In the genomic region with DNA sequence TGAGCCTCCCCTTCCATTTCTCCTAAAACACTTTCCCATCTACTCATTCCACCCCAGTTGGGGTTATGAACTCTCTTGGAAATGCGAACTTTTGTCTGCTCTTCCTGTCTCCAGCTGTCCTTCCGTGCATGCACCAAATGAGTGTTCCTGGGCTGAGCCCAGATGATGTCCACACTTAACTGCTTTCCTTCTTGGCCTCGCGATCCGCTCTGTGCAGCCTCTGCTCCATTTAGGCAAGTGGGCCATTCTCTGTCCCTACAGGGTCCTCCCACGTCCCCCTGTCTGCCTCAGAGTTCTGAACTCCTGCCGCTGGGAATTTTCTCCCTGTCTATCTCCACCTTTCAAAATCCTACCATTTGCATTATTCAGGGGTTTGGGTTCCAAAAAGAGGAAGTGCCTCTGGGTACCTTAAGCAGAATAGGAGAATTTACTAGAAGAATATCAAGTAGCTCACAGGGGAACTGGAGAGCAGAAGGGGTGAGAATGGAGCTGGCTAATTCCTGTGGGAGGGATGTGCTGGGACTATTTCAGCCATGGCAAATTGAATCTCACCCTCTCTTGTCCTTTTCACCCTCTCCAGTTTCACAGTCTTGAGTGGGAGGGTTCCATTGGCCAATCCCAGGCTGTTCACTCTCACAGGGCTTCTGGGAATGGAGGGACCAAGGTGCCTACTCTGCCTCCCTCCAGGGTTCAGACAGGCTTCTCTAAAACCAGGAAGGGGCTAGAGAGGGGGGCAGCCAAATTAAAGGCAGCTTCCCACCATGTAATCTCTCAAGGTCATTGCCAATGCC, we compare ENCODE assay signal across 12 cellular contexts. TPM values are rescaled to one million over a fixed set of nuclear protein-coding genes. Genes with fewer than 3 reads are reported as not detected.
A peak's percentile ranks its signal among the peaks of the same experiment; 100 is the strongest.
DNase-seq lines count a peak whose midpoint lies in the region; ATAC-seq and TF ChIP-seq lines count a peak whose summit lies in the region.
"Had no signal": no experiment of that assay in that cellular context is flagged by ENCODE, and none has a peak within 500 bp of the region (broad histone marks: within the 10 kb centered on the region; RNA-seq: fewer than 3 reads in every experiment).

No MANE protein-coding gene starts in this region.

- no peaks in the 10 kb centered on the region for H3K27me3 ChIP-seq in CD8-positive, alpha-beta T cell (ENCODE audit: insufficient read depth, low read length)
- H3K27me3 ChIP-seq: esophagus squamous epithelium, tibial nerve had no signal

- H3K9me3 Mint-ChIP-seq in CD8-positive, alpha-beta T cell = no peaks in the 10 kb centered on the region
- H3K9me3 Mint-ChIP-seq in activated B cell treated with CpG ODN at 0.5 μM for 24 hours = peaks cover 4% of the 10 kb centered on the region

- POLR2A ChIA-PET in CD8-positive, alpha-beta T cell (lab: Charles Lee) = interaction anchor here (0.6 to 1.1 kb wide), 4 partner anchors 15 to 347 kb away, joined by 3 read pairs; no protein-coding TSS in a partner anchor
- POLR2A ChIA-PET in activated B cell treated with CpG ODN at 0.5 μM for 24 hours (lab: Charles Lee) = interaction anchor here (0.6 kb wide), 1 partner anchor 364 kb away, joined by 3 read pairs; no protein-coding TSS in a partner anchor

- no peaks in the 10 kb centered on the region for H3K27me3 Mint-ChIP-seq in CD8-positive, alpha-beta T cell (ENCODE audit: low read depth)
- H3K27me3 Mint-ChIP-seq in activated B cell treated with CpG ODN at 0.5 μM for 24 hours = no peaks in the 10 kb centered on the region

- peak overlapping the region; percentile 95 for H3K27ac Mint-ChIP-seq in CD8-positive, alpha-beta T cell
- peak overlapping the region; percentile 54 for H3K27ac Mint-ChIP-seq in activated B cell treated with CpG ODN at 0.5 μM for 24 hours

- CTCF ChIA-PET in CD8-positive, alpha-beta T cell (lab: Charles Lee) = interaction anchor here (1.3 kb wide), 1 partner anchor 23 kb away, joined by 4 read pairs; no protein-coding TSS in a partner anchor
- CTCF ChIA-PET in activated B cell treated with CpG ODN at 0.5 μM for 24 hours (lab: Charles Lee) = no interaction called here

- peak overlapping the region; percentile 63 for H3K27ac ChIP-seq in CD8-positive, alpha-beta T cell (ENCODE audit: low read depth, low read length)
- H3K27ac ChIP-seq: tibial nerve had no signal

- H3K36me3 Mint-ChIP-seq in CD8-positive, alpha-beta T cell = peaks cover 5% of the 10 kb centered on the region
- H3K36me3 Mint-ChIP-seq in activated B cell treated with CpG ODN at 0.5 μM for 24 hours (ENCODE audit: low read depth) = no peaks in the 10 kb centered on the region

- H3K4me1 Mint-ChIP-seq in CD8-positive, alpha-beta T cell (ENCODE audit: low read depth) = peaks cover 78% of the 10 kb centered on the region
- H3K4me1 Mint-ChIP-seq in activated B cell treated with CpG ODN at 0.5 μM for 24 hours = peaks cover 59% of the 10 kb centered on the region

- DNase-seq in NOMO-1 (lab: John Stamatoyannopoulos, UW; ENCODE audit: unreplicated experiment in 2 of 2) (peak; percentile 20 to 25), NOMO-1 treated with dmso at 0.1 percent for 144 hours (lab: John Stamatoyannopoulos, UW; ENCODE audit: unreplicated experiment) (no peak), activated B cell treated with CpG ODN at 0.5 μM for 24 hours (no peak), left kidney (ENCODE audit: low read depth, low spot score) (peak; percentile 67), left colon (no peak)
- DNase-seq in CD8-positive, alpha-beta T cell = peak in 1 of 7 experiments; percentile 38
- DNase-seq: esophagus squamous epithelium, NCI-H2171 treated with DMSO at 0.1 percent for 48 hours had no signal

- no peaks in the 10 kb centered on the region for H3K9me3 ChIP-seq in CD8-positive, alpha-beta T cell (ENCODE audit: low read length)
- H3K9me3 ChIP-seq: esophagus squamous epithelium, tibial nerve had no signal

- peaks cover 53% of the 10 kb centered on the region for H3K4me1 ChIP-seq in CD8-positive, alpha-beta T cell (ENCODE audit: insufficient read depth, low read length)

- H3K4me3 ChIP-seq in CD8-positive, alpha-beta T cell (ENCODE audit: low read depth, low read length) = no peak overlapping the region
- H3K4me3 ChIP-seq: esophagus squamous epithelium, tibial nerve had no signal

- H3K36me3 ChIP-seq in CD8-positive, alpha-beta T cell (ENCODE audit: insufficient read depth, low read length) = no peaks in the 10 kb centered on the region
- H3K36me3 ChIP-seq: esophagus squamous epithelium, tibial nerve had no signal

- intact Hi-C loops in CD8-positive, alpha-beta T cell (cut with DNase I, micrococcal nuclease) = loop anchor here (2.0 to 10.0 kb wide), 4 partner anchors 15 to 425 kb away; no protein-coding TSS in a partner anchor
- intact Hi-C loops in activated B cell treated with CpG ODN at 0.5 μM for 24 hours (cut with micrococcal nuclease) (loop anchor here (5.0 kb wide), 1 partner anchor 403 kb away; the partner anchor contains the start of gene C2orf49), left colon (cut with DNase I, micrococcal nuclease) (no loop called here)

- no peak for ATAC-seq in CD8-positive, alpha-beta T cell
- ATAC-seq in activated B cell treated with CpG ODN at 0.5 μM for 24 hours (ENCODE audit: low read depth) (no peak), SK-N-SH treated with all-trans-retinoic acid at 6 μM for 48 hours (no peak), HG02571 (IDR thresholded peaks at IDR 0.05; ENCODE audit: unreplicated experiment) (no peak), left colon (no peak)
- ATAC-seq: left lobe of liver had no signal

- no peak for TF ChIP-seq CTCF in CD8-positive, alpha-beta T cell (IDR thresholded peaks at IDR 0.05)
- no peak for TF ChIP-seq CTCF in activated B cell treated with CpG ODN at 0.5 μM for 24 hours (IDR thresholded peaks at IDR 0.05)

- H3K4me3 Mint-ChIP-seq in CD8-positive, alpha-beta T cell = peak overlapping the region; percentile 74
- H3K4me3 Mint-ChIP-seq in activated B cell treated with CpG ODN at 0.5 μM for 24 hours = peak overlapping the region; percentile 12

TF ChIP-seq in SK-N-SH treated with all-trans-retinoic acid at 6 μM for 48 hours, 23 proteins besides CTCF, POLR2A, EP300 and RAD21:
- TF ChIP-seq OSR1 (CRISPR knock-in tag; IDR thresholded peaks at IDR 0.05) = no peak
- TF ChIP-seq ZC3H10 (CRISPR knock-in tag; IDR thresholded peaks at IDR 0.05) = no peak
- TF ChIP-seq ZFP3 (CRISPR knock-in tag; IDR thresholded peaks at IDR 0.05) = no peak
- no peak for TF ChIP-seq ZNF8 (CRISPR knock-in tag; IDR thresholded peaks at IDR 0.05)
- no peak for TF ChIP-seq BACH2 (CRISPR knock-in tag; IDR thresholded peaks at IDR 0.05; ENCODE audit: borderline replicate concordance)
- TF ChIP-seq GLIS3 (CRISPR knock-in tag; IDR thresholded peaks at IDR 0.05) = no peak
- TF ChIP-seq ZFP30 (CRISPR knock-in tag; IDR thresholded peaks at IDR 0.05) = no peak
- TF ChIP-seq PPARA (CRISPR knock-in tag; IDR thresholded peaks at IDR 0.05; ENCODE audit: borderline replicate concordance) = no peak

RNA-seq across cellular contexts. Expression of gene NCK2, which starts 4.6 kb away (rescaled TPM):
- 10 to 100 TPM; 59.0 to 60.3 TPM for total RNA-seq in CD8-positive, alpha-beta T cell
- 52.9 and 53.4 TPM in 2 replicates for total RNA-seq in activated B cell treated with CpG ODN at 0.5 μM for 24 hours
- total RNA-seq in left colon = 10 to 100 TPM; 51.8 to 76.6 TPM

Comparison
In these comparisons a context has a peak if more than half of its experiments do, and no peak if none do; other contexts are left out.
1. DNase-seq: peak in NOMO-1 (2 of 2) and left kidney (single experiment); none in NOMO-1 treated with dmso at 0.1 percent for 144 hours (single experiment), activated B cell treated with CpG ODN at 0.5 μM for 24 hours (single experiment) and left colon (0 of 2).
2. intact Hi-C loops: an anchor here in CD8-positive, alpha-beta T cell (2.0 to 10.0 kb wide) and activated B cell treated with CpG ODN at 0.5 μM for 24 hours (5.0 kb wide); none called in left colon.